In the genomic region with DNA sequence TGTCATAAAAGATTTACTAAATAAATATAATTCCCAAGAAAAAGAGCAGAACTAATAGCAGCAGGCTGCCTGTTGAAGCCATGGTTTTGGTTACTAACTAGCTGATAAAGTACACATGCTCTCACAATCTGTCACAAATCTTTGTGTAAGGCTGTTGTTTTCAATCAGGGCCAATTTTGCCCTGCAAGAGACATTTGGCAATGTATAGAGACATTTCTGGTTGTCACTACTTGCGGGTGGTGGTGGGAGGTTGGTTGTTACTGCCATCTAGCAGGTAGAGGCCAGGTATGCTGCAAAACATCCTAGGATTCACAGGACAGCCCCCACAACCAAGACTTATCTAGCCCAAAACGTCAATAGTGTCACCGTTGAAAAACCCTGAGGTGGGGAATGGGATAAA, we compare ENCODE assay signal across 13 cellular contexts.
DNase-seq lines count a peak whose midpoint lies in the region; ATAC-seq and TF ChIP-seq lines count a peak whose summit lies in the region.
"Had no signal": no experiment of that assay in that cellular context is flagged by ENCODE, and none has a peak within 500 bp of the region (broad histone marks: within the 10 kb centered on the region; RNA-seq: fewer than 3 reads in every experiment).

No MANE protein-coding gene starts in this region.

- no peaks in the 10 kb centered on the region for H3K36me3 ChIP-seq in GM23338 (ENCODE audit: insufficient read depth)
- H3K36me3 ChIP-seq in mesendoderm (ENCODE audit: control insufficient read depth, insufficient read depth, low read length): no peaks in the 10 kb centered on the region
- H3K36me3 ChIP-seq: heart right ventricle, upper lobe of right lung had no signal

- no peak overlapping the region for H3K4me3 Mint-ChIP-seq in activated CD4-positive, alpha-beta T cell treated with anti-CD3 and anti-CD28 coated beads for 36 hours
- no peak overlapping the region for H3K4me3 Mint-ChIP-seq in GM23338
- no peak overlapping the region for H3K4me3 Mint-ChIP-seq in mesothelial cell of epicardium
- H3K4me3 Mint-ChIP-seq: nephron had no signal

- intact Hi-C loops in activated CD4-positive, alpha-beta T cell treated with anti-CD3 and anti-CD28 coated beads for 36 hours (cut with DNase I, micrococcal nuclease): no loop called here

- no peak overlapping the region for H3K27ac ChIP-seq in GM23338 (ENCODE audit: low read depth)
- H3K27ac ChIP-seq in mesendoderm (ENCODE audit: low read depth, low read length): no peak overlapping the region
- H3K27ac ChIP-seq: coronary artery, GM23248, heart right ventricle, upper lobe of right lung had no signal

- peak; percentile 7 for DNase-seq in activated CD4-positive, alpha-beta T cell treated with anti-CD3 and anti-CD28 coated beads for 36 hours
- DNase-seq in activated CD4-positive, alpha-beta T cell treated with anti-CD3 and anti-CD28 coated beads, Interleukin-2, amount 50 U/mL, for 1 hour: no peak
- DNase-seq in GM23338 (ENCODE audit: low spot score): peak; percentile 44
- DNase-seq in mesendoderm: peak; percentile 64
- DNase-seq in mesothelial cell of epicardium (ENCODE audit: low spot score in 2 of 2, unreplicated experiment in 2 of 2): no peak
- DNase-seq in HT-29 (ENCODE audit: low spot score): no peak
- DNase-seq in COLO829 (ENCODE audit: low spot score): no peak
- DNase-seq: heart right ventricle, upper lobe of right lung had no signal

- H3K9ac ChIP-seq in mesendoderm (ENCODE audit: low read length): no peak overlapping the region
- H3K9ac ChIP-seq: GM23248 had no signal

- no peak overlapping the region for H3K56ac ChIP-seq in mesendoderm (ENCODE audit: low read length)

- peak; percentile 12 for ATAC-seq in activated CD4-positive, alpha-beta T cell treated with anti-CD3 and anti-CD28 coated beads for 36 hours
- peak; percentile 85 for ATAC-seq in GM23338
- peak; percentile 45; the same call in 2 of the 3 replicates for ATAC-seq in SK-N-SH treated with all-trans-retinoic acid at 6 μM for 48 hours

- TF ChIP-seq CTCF in GM23338 (conservative IDR thresholded peaks at IDR 0.05; ENCODE audit: low read depth in 2 of 2): peak; percentile 27 to 49
- no peak for TF ChIP-seq CTCF in mesothelial cell of epicardium (IDR thresholded peaks at IDR 0.05; ENCODE audit: unreplicated experiment)

- H3K4me1 ChIP-seq in GM23338 (ENCODE audit: insufficient read depth) (peaks cover 17% of the 10 kb centered on the region), mesendoderm (ENCODE audit: control insufficient read depth, low read depth, low read length) (no peaks in the 10 kb centered on the region)
- H3K4me1 ChIP-seq: upper lobe of right lung had no signal

- H2BK5ac ChIP-seq in mesendoderm (ENCODE audit: low read length): no peak overlapping the region

- CTCF ChIA-PET in activated CD4-positive, alpha-beta T cell treated with anti-CD3 and anti-CD28 coated beads for 36 hours (lab: Charles Lee): interaction anchor here (0.7 kb wide), 1 partner anchor 785 kb away, joined by 5 read pairs; no protein-coding TSS in a partner anchor

- H4K8ac ChIP-seq in mesendoderm (ENCODE audit: low read depth, low read length): no peak overlapping the region

- POLR2A ChIA-PET in activated CD4-positive, alpha-beta T cell treated with anti-CD3 and anti-CD28 coated beads for 36 hours (lab: Charles Lee): no interaction called here

- H3K27ac Mint-ChIP-seq in activated CD4-positive, alpha-beta T cell treated with anti-CD3 and anti-CD28 coated beads for 36 hours: peak overlapping the region; percentile 72
- peak overlapping the region; percentile 61; the same call in 1 of the 2 replicates for H3K27ac Mint-ChIP-seq in GM23338
- H3K27ac Mint-ChIP-seq in mesothelial cell of epicardium: no peak overlapping the region
- H3K27ac Mint-ChIP-seq: nephron had no signal

- no peaks in the 10 kb centered on the region for H3K36me3 Mint-ChIP-seq in activated CD4-positive, alpha-beta T cell treated with anti-CD3 and anti-CD28 coated beads for 36 hours (ENCODE audit: low read depth)
- H3K36me3 Mint-ChIP-seq in GM23338 (ENCODE audit: low read depth): no peaks in the 10 kb centered on the region
- H3K36me3 Mint-ChIP-seq in mesothelial cell of epicardium: no peaks in the 10 kb centered on the region

- no peaks in the 10 kb centered on the region for H3K27me3 ChIP-seq in GM23338 (ENCODE audit: insufficient read depth)
- no peaks in the 10 kb centered on the region for H3K27me3 ChIP-seq in mesendoderm (ENCODE audit: insufficient read depth, low read length, poor library complexity)
- H3K27me3 ChIP-seq: heart right ventricle, upper lobe of right lung had no signal

- H3K79me2 ChIP-seq in GM23338 (replicated peaks; ENCODE audit: insufficient read depth) (no peaks in the 10 kb centered on the region), mesendoderm (ENCODE audit: control insufficient read depth, insufficient read depth, low read length) (no peaks in the 10 kb centered on the region)

- no peaks in the 10 kb centered on the region for H3F3A ChIP-seq in GM23338 (replicated peaks; ENCODE audit: low read depth)

- no peak overlapping the region for H3K4ac ChIP-seq in mesendoderm (ENCODE audit: low read depth, low read length)

- peaks cover 15% of the 10 kb centered on the region for H3K4me1 Mint-ChIP-seq in activated CD4-positive, alpha-beta T cell treated with anti-CD3 and anti-CD28 coated beads for 36 hours
- H3K4me1 Mint-ChIP-seq in GM23338 (peaks cover 18% of the 10 kb centered on the region), mesothelial cell of epicardium (peaks cover 2% of the 10 kb centered on the region)
- H3K4me1 Mint-ChIP-seq: nephron had no signal

- no peak overlapping the region for H2AFZ ChIP-seq in GM23338
- H2AFZ ChIP-seq: GM23248 had no signal

- H2BK15ac ChIP-seq in mesendoderm (replicated peaks; ENCODE audit: low read depth): no peak overlapping the region

- no peak overlapping the region for H2AK5ac ChIP-seq in mesendoderm (ENCODE audit: low read length)

- no peak overlapping the region for H3K4me3 ChIP-seq in GM23338
- H3K4me3 ChIP-seq in mesendoderm (ENCODE audit: low read length): no peak overlapping the region
- H3K4me3 ChIP-seq: coronary artery, GM23248, heart right ventricle, upper lobe of right lung had no signal

- H3K23ac ChIP-seq in mesendoderm (ENCODE audit: low read length): no peak overlapping the region

- H3K79me1 ChIP-seq in mesendoderm (ENCODE audit: low read length): no peaks in the 10 kb centered on the region

- peaks cover 4% of the 10 kb centered on the region for H3K9me3 Mint-ChIP-seq in activated CD4-positive, alpha-beta T cell treated with anti-CD3 and anti-CD28 coated beads for 36 hours (ENCODE audit: low read depth)
- H3K9me3 Mint-ChIP-seq in GM23338 (no peaks in the 10 kb centered on the region), mesothelial cell of epicardium (no peaks in the 10 kb centered on the region)
- H3K9me3 Mint-ChIP-seq: nephron had no signal

- no peaks in the 10 kb centered on the region for H4K20me1 ChIP-seq in GM23338 (replicated peaks; ENCODE audit: insufficient read depth)

- H3K9me2 ChIP-seq in GM23338 (ENCODE audit: insufficient read depth): no peaks in the 10 kb centered on the region

- no peak overlapping the region for H4K5ac ChIP-seq in mesendoderm (ENCODE audit: low read length)

- no peak overlapping the region for H2BK120ac ChIP-seq in mesendoderm (ENCODE audit: low read depth, low read length)

- H3K18ac ChIP-seq in mesendoderm (ENCODE audit: low read length): no peak overlapping the region

- H3K27me3 Mint-ChIP-seq in activated CD4-positive, alpha-beta T cell treated with anti-CD3 and anti-CD28 coated beads for 36 hours: no peaks in the 10 kb centered on the region
- H3K27me3 Mint-ChIP-seq in GM23338 (ENCODE audit: insufficient read depth, low read depth, poor library complexity) (peaks cover 2% of the 10 kb centered on the region), mesothelial cell of epicardium (ENCODE audit: low read depth) (no peaks in the 10 kb centered on the region)

- no CpG with 5 or more reads among the region's 3 CpGs for WGBS in mesendoderm (ENCODE audit: extremely low coverage, insufficient coverage, low lambda C conversion rate)

- no peak overlapping the region for H3K4me2 ChIP-seq in GM23338
- no peak overlapping the region for H3K4me2 ChIP-seq in mesendoderm (ENCODE audit: low read length)

TF ChIP-seq in GM23338, 12 proteins besides CTCF, POLR2A, EP300 and RAD21 (continues in another document):
- TF ChIP-seq STAT1 (IDR thresholded peaks at IDR 0.05; ENCODE audit: unreplicated experiment): no peak

TF ChIP-seq in SK-N-SH treated with all-trans-retinoic acid at 6 μM for 48 hours, 23 proteins besides CTCF, POLR2A, EP300 and RAD21:
- TF ChIP-seq CSDC2 (CRISPR knock-in tag; IDR thresholded peaks at IDR 0.05) (no peak), ZNF8 (CRISPR knock-in tag; IDR thresholded peaks at IDR 0.05) (no peak), ZC3H10 (CRISPR knock-in tag; IDR thresholded peaks at IDR 0.05) (no peak), ZFP3 (CRISPR knock-in tag; IDR thresholded peaks at IDR 0.05) (no peak), BACH2 (CRISPR knock-in tag; IDR thresholded peaks at IDR 0.05; ENCODE audit: borderline replicate concordance) (no peak), TCF4 (CRISPR knock-in tag; IDR thresholded peaks at IDR 0.05; ENCODE audit: borderline replicate concordance) (peak; percentile 43; the same call in 1 of the 2 replicates)
- TF ChIP-seq, protein P1, sequence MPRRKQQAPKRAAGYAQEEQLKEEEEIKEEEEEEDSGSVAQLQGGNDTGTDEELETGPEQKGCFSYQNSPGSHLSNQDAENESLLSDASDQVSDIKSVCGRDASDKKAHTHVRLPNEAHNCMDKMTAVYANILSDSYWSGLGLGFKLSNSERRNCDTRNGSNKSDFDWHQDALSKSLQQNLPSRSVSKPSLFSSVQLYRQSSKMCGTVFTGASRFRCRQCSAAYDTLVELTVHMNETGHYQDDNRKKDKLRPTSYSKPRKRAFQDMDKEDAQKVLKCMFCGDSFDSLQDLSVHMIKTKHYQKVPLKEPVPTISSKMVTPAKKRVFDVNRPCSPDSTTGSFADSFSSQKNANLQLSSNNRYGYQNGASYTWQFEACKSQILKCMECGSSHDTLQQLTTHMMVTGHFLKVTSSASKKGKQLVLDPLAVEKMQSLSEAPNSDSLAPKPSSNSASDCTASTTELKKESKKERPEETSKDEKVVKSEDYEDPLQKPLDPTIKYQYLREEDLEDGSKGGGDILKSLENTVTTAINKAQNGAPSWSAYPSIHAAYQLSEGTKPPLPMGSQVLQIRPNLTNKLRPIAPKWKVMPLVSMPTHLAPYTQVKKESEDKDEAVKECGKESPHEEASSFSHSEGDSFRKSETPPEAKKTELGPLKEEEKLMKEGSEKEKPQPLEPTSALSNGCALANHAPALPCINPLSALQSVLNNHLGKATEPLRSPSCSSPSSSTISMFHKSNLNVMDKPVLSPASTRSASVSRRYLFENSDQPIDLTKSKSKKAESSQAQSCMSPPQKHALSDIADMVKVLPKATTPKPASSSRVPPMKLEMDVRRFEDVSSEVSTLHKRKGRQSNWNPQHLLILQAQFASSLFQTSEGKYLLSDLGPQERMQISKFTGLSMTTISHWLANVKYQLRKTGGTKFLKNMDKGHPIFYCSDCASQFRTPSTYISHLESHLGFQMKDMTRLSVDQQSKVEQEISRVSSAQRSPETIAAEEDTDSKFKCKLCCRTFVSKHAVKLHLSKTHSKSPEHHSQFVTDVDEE (CRISPR knock-in tag; IDR thresholded peaks at IDR 0.05): 0 out of 2 replicates have a peak, but pooled peaks have one; percentile 43

Comparison
In these comparisons a context has a peak if more than half of its experiments do, and no peak if none do; other contexts are left out.
1. DNase-seq: peak in activated CD4-positive, alpha-beta T cell treated with anti-CD3 and anti-CD28 coated beads for 36 hours (single experiment), GM23338 (single experiment) and mesendoderm (single experiment); none in activated CD4-positive, alpha-beta T cell treated with anti-CD3 and anti-CD28 coated beads, Interleukin-2, amount 50 U/mL, for 1 hour (single experiment), mesothelial cell of epicardium (0 of 2), HT-29 (single experiment) and COLO829 (single experiment).
2. ATAC-seq: peak in every context shown above with its lines; median percentile 85 in GM23338; 45 in SK-N-SH treated with all-trans-retinoic acid at 6 μM for 48 hours; 12 in activated CD4-positive, alpha-beta T cell treated with anti-CD3 and anti-CD28 coated beads for 36 hours.